ENCODE assay signal across 11 cellular contexts in genomic region chrX:154429708-154430107, GRCh38. TPM values are rescaled to one million over a fixed set of nuclear protein-coding genes. Genes with fewer than 3 reads are reported as not detected.
DNase-seq lines count a peak whose midpoint lies in the region; ATAC-seq and TF ChIP-seq lines count a peak whose summit lies in the region.
"Had no signal": no experiment of that assay in that cellular context is flagged by ENCODE, and none has a peak within 500 bp of the region (broad histone marks: within the 10 kb centered on the region; RNA-seq: fewer than 3 reads in every experiment).

No MANE protein-coding gene starts in this region.

- TF ChIP-seq CTCF in coronary artery (IDR thresholded peaks at IDR 0.05): no peak
- TF ChIP-seq CTCF in neural progenitor cell (IDR thresholded peaks at IDR 0.05): no peak

- peaks cover 19% of the 10 kb centered on the region for H3K4me1 ChIP-seq in CD4-positive, CD25-positive, alpha-beta regulatory T cell (ENCODE audit: control insufficient read depth, insufficient read depth, low read length, poor library complexity, severe bottlenecking)
- H3K4me1 ChIP-seq in Karpas-422 (ENCODE audit: low read length) (peaks cover 11% of the 10 kb centered on the region), neural progenitor cell (no peaks in the 10 kb centered on the region)

- no peak overlapping the region for H3K27ac ChIP-seq in CD4-positive, CD25-positive, alpha-beta regulatory T cell (ENCODE audit: insufficient read depth, low read length, poor library complexity, severe bottlenecking)
- no peak overlapping the region for H3K27ac ChIP-seq in Karpas-422 (ENCODE audit: low read length)
- H3K27ac ChIP-seq in coronary artery: peak overlapping the region in 1 of 2 donors; percentile 94
- no peak overlapping the region for H3K27ac ChIP-seq in neural progenitor cell

- no peaks in the 10 kb centered on the region for H3K27me3 ChIP-seq in CD4-positive, CD25-positive, alpha-beta regulatory T cell (ENCODE audit: control insufficient read depth, insufficient read depth, low read length)
- H3K27me3 ChIP-seq in Karpas-422 (ENCODE audit: low read length): no peaks in the 10 kb centered on the region
- H3K27me3 ChIP-seq in neural progenitor cell: no peaks in the 10 kb centered on the region
- H3K27me3 ChIP-seq: gastroesophageal sphincter had no signal

- no peaks in the 10 kb centered on the region for H3K27me3 Mint-ChIP-seq in CD4-positive, CD25-positive, alpha-beta regulatory T cell
- H3K27me3 Mint-ChIP-seq in neural progenitor cell (ENCODE audit: insufficient read depth, low read depth): peaks cover 11% of the 10 kb centered on the region

- H4K20me1 ChIP-seq in Karpas-422 (ENCODE audit: insufficient read depth, low read depth, low read length) (no peaks in the 10 kb centered on the region), neural progenitor cell (ENCODE audit: low read depth) (no peaks in the 10 kb centered on the region)

- peaks cover 5% of the 10 kb centered on the region for H3K36me3 Mint-ChIP-seq in CD4-positive, CD25-positive, alpha-beta regulatory T cell
- H3K36me3 Mint-ChIP-seq in neural progenitor cell: peaks cover 6% of the 10 kb centered on the region

- H2AFZ ChIP-seq in Karpas-422 (ENCODE audit: low read length): no peak overlapping the region
- H2AFZ ChIP-seq in neural progenitor cell (replicated peaks): no peak overlapping the region

- H3F3A ChIP-seq in neural progenitor cell (ENCODE audit: low read depth): peaks cover 7% of the 10 kb centered on the region

- no peaks in the 10 kb centered on the region for H3K9me2 ChIP-seq in Karpas-422 (replicated peaks; ENCODE audit: insufficient read depth, low read length)

- peak overlapping the region; percentile 53 for H3K4me3 ChIP-seq in CD4-positive, CD25-positive, alpha-beta regulatory T cell (ENCODE audit: low read depth, low read length)
- H3K4me3 ChIP-seq in Karpas-422 (ENCODE audit: low read length) (peak overlapping the region; percentile 77; the same call in 1 of the 2 replicates), coronary artery (peak overlapping the region; percentile 91), neural progenitor cell (no peak overlapping the region)

- H3K27ac Mint-ChIP-seq in CD4-positive, CD25-positive, alpha-beta regulatory T cell: peak overlapping the region; percentile 14 to 89 (median 78)
- no peak overlapping the region for H3K27ac Mint-ChIP-seq in neural progenitor cell

- no peak for ATAC-seq in CD4-positive, CD25-positive, alpha-beta regulatory T cell (ENCODE audit: low read depth in 2 of 2)
- no peak for ATAC-seq in GM21576 (IDR thresholded peaks at IDR 0.05; ENCODE audit: unreplicated experiment)
- ATAC-seq: gastroesophageal sphincter had no signal

- H3K4me1 Mint-ChIP-seq in CD4-positive, CD25-positive, alpha-beta regulatory T cell: peaks cover 0 to 30% (median 17%) of the 10 kb centered on the region in 4 donors
- peaks cover 15% of the 10 kb centered on the region for H3K4me1 Mint-ChIP-seq in neural progenitor cell

- H3K9ac ChIP-seq in Karpas-422 (ENCODE audit: low read length): peak overlapping the region; percentile 78; the same call in 1 of the 2 replicates
- H3K9ac ChIP-seq in neural progenitor cell: no peak overlapping the region

- H3K9me3 Mint-ChIP-seq in CD4-positive, CD25-positive, alpha-beta regulatory T cell: peaks cover 0 to 1% (median 0%) of the 10 kb centered on the region in 7 donors
- peaks cover 22% of the 10 kb centered on the region for H3K9me3 Mint-ChIP-seq in neural progenitor cell

- H3K4me2 ChIP-seq in Karpas-422 (ENCODE audit: low read depth, low read length, poor library complexity, severe bottlenecking) (peak overlapping the region; percentile 71), neural progenitor cell (peak overlapping the region; percentile 79)

- DNase-seq in CD4-positive, CD25-positive, alpha-beta regulatory T cell: no peak
- DNase-seq in Karpas-422: no peak
- DNase-seq in coronary artery (ENCODE audit: low spot score): no peak
- no peak for DNase-seq in neural progenitor cell (ENCODE audit: low spot score)
- DNase-seq in NOMO-1 (lab: John Stamatoyannopoulos, UW; ENCODE audit: unreplicated experiment in 2 of 2): no peak
- no peak for DNase-seq in activated gamma-delta T cell treated with Interleukin-2 at 50 U/mL for 16 hours
- DNase-seq in NOMO-1 treated with DMSO at 0.1 percent for 48 hours (lab: John Stamatoyannopoulos, UW; ENCODE audit: unreplicated experiment): no peak
- DNase-seq: activated CD4-positive, alpha-beta T cell treated with anti-CD3 and anti-CD28 coated beads, Interleukin-2, amount 50 U/mL, for 4 hours; NCI-H226 had no signal

- H3K36me3 ChIP-seq in CD4-positive, CD25-positive, alpha-beta regulatory T cell (ENCODE audit: control insufficient read depth, insufficient read depth, low read length): peaks cover 3% of the 10 kb centered on the region
- H3K36me3 ChIP-seq in Karpas-422 (ENCODE audit: insufficient read depth, low read length): no peaks in the 10 kb centered on the region
- H3K36me3 ChIP-seq in neural progenitor cell: no peaks in the 10 kb centered on the region

- peak overlapping the region; percentile 86 to 96 (median 88) for H3K4me3 Mint-ChIP-seq in CD4-positive, CD25-positive, alpha-beta regulatory T cell
- H3K4me3 Mint-ChIP-seq in neural progenitor cell: peak overlapping the region; percentile 84

- H3K9me3 ChIP-seq in CD4-positive, CD25-positive, alpha-beta regulatory T cell (ENCODE audit: control insufficient read depth in 2 of 2, low read length in 2 of 2): no peaks in the 10 kb centered on the region
- no peaks in the 10 kb centered on the region for H3K9me3 ChIP-seq in Karpas-422 (ENCODE audit: low read length)
- H3K9me3 ChIP-seq in neural progenitor cell (ENCODE audit: low read depth): no peaks in the 10 kb centered on the region
- H3K9me3 ChIP-seq: gastroesophageal sphincter had no signal

- H3K79me2 ChIP-seq in Karpas-422 (ENCODE audit: low read length): peaks cover 16% of the 10 kb centered on the region
- peaks cover 16% of the 10 kb centered on the region for H3K79me2 ChIP-seq in neural progenitor cell (ENCODE audit: low read depth)

RNA-seq across cellular contexts. Expression of gene ATP6AP1, which starts 1.2 kb away (rescaled TPM):
- 44.9 TPM for total RNA-seq in CD4-positive, CD25-positive, alpha-beta regulatory T cell
- 100 to 1,000 TPM; 100 to 125 (median 112) TPM for polyA plus RNA-seq in CD4-positive, CD25-positive, alpha-beta regulatory T cell
- 40.0 and 46.6 TPM in 2 replicates for total RNA-seq in Karpas-422 (2014; rRNA removed; shearing (Covaris generic); ENCODE audit: low replicate concordance)
- total RNA-seq in neural progenitor cell (ENCODE audit: low replicate concordance): 22.6 and 47.4 TPM in 2 replicates

RNA-seq across cellular contexts. Expression of gene GDI1, which starts 7.2 kb away (rescaled TPM):
- total RNA-seq in CD4-positive, CD25-positive, alpha-beta regulatory T cell: 169 TPM
- polyA plus RNA-seq in CD4-positive, CD25-positive, alpha-beta regulatory T cell: 10 to 100 TPM; 33.7 to 46.3 (median 41.9) TPM
- total RNA-seq in Karpas-422 (2014; rRNA removed; shearing (Covaris generic); ENCODE audit: low replicate concordance): 52.7 and 88.3 TPM in 2 replicates
- 119 and 244 TPM in 2 replicates for total RNA-seq in neural progenitor cell (ENCODE audit: low replicate concordance)

RNA-seq across cellular contexts. Expression of gene FAM50A, which starts 14.2 kb away (rescaled TPM):
- 55.1 TPM for total RNA-seq in CD4-positive, CD25-positive, alpha-beta regulatory T cell
- 10 to 100 TPM; 33.7 to 52.5 (median 38.6) TPM for polyA plus RNA-seq in CD4-positive, CD25-positive, alpha-beta regulatory T cell
- total RNA-seq in Karpas-422 (2014; rRNA removed; shearing (Covaris generic); ENCODE audit: low replicate concordance): 18.9 and 49.5 TPM in 2 replicates
- total RNA-seq in neural progenitor cell (ENCODE audit: low replicate concordance): 30.4 and 36.3 TPM in 2 replicates

RNA-seq across cellular contexts. Expression of gene TAFAZZIN, which starts 18.4 kb away (rescaled TPM):
- total RNA-seq in CD4-positive, CD25-positive, alpha-beta regulatory T cell: 84.2 TPM
- 10 to 100 TPM; 28.4 to 37.7 (median 34.3) TPM for polyA plus RNA-seq in CD4-positive, CD25-positive, alpha-beta regulatory T cell
- 22.1 and 39.0 TPM in 2 replicates for total RNA-seq in Karpas-422 (2014; rRNA removed; shearing (Covaris generic); ENCODE audit: low replicate concordance)
- total RNA-seq in neural progenitor cell (ENCODE audit: low replicate concordance): 19.8 and 46.5 TPM in 2 replicates

RNA-seq across cellular contexts. Expression of gene DNASE1L1, which starts 20.7 kb away (rescaled TPM):
- total RNA-seq in CD4-positive, CD25-positive, alpha-beta regulatory T cell: 29.7 TPM
- polyA plus RNA-seq in CD4-positive, CD25-positive, alpha-beta regulatory T cell: 10 to 100 TPM; 12.2 to 23.1 (median 19.1) TPM
- total RNA-seq in Karpas-422 (2014; rRNA removed; shearing (Covaris generic); ENCODE audit: low replicate concordance): 17.6 and 30.8 TPM in 2 replicates
- total RNA-seq in neural progenitor cell (ENCODE audit: low replicate concordance): 14.2 and 27.2 TPM in 2 replicates
